1 cellular context compared by ENCODE assay signal in genomic region chr16:81165411-81166097, GRCh38.
TF ChIP-seq lines count a peak whose summit lies in the region.

No MANE protein-coding gene starts in this region.

TF ChIP-seq in H1, 55 proteins besides CTCF, POLR2A, EP300 and RAD21 (continued from another document):
- TF ChIP-seq CHD7 (IDR thresholded peaks at IDR 0.05; ENCODE audit: insufficient replicate concordance, low read length) (no peak), SIRT6 (IDR thresholded peaks at IDR 0.05; ENCODE audit: low read length) (no peak), ZNF274 (IDR thresholded peaks at IDR 0.05; ENCODE audit: borderline replicate concordance, extremely low read depth, low read length) (no peak), JUN (IDR thresholded peaks at IDR 0.05; ENCODE audit: low read depth, low read length) (no peak), CBX5 (IDR thresholded peaks at IDR 0.05; ENCODE audit: low read depth, low read length) (no peak), RNF2 (IDR thresholded peaks at IDR 0.05; ENCODE audit: borderline replicate concordance, low read depth, low read length, missing control alignments, poor library complexity, severe bottlenecking) (no peak)
TF ChIP-seq in H1: peak in this region for 0.
